Comparison of ENCODE assay signal across 7 cellular contexts in the genomic region with DNA sequence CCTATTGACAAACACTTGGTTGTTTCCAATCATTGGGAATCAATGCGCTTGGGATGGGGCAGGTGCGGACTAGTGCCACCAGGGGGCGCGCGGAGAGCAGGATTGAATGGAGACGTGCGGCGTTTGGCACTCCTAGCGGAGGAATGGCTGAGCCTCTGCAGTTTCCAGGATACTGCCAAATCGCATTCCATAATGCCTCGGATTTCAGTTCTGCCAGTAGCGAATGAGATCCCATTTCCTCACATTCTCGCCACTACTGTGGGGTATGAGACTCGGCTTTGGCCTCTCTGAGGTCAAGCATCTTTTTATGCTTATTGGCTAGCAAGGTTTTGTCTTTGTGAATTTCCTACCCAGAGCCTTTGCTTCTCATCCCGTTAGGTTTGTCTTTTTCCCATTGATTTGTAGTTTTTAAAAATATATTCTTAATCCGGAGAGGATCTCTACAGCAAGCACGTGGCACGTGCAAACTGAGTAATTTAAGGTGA. TPM values are rescaled to one million over a fixed set of nuclear protein-coding genes. Genes with fewer than 3 reads are reported as not detected.
DNase-seq lines count a peak whose midpoint lies in the region; ATAC-seq, FAIRE-seq and TF ChIP-seq lines count a peak whose summit lies in the region.

No MANE protein-coding gene starts in this region.

- H3K36me3 ChIP-seq in effector memory CD4-positive, alpha-beta T cell (ENCODE audit: control insufficient read depth, insufficient read depth, low read length): no peaks in the 10 kb centered on the region

- peak; percentile 74 for FAIRE-seq in GM12891 (lab: Jason Lieb, UNC)

- H3K27me3 ChIP-seq in effector memory CD4-positive, alpha-beta T cell (replicated peaks; ENCODE audit: control insufficient read depth, insufficient read depth, low read length, poor library complexity, severe bottlenecking): no peaks in the 10 kb centered on the region

- no peak overlapping the region for H3K4me3 ChIP-seq in effector memory CD4-positive, alpha-beta T cell (ENCODE audit: insufficient read depth, low read depth, low read length, poor library complexity, severe bottlenecking)

- H3K4me1 ChIP-seq in effector memory CD4-positive, alpha-beta T cell (ENCODE audit: control insufficient read depth, insufficient read depth, low read length, poor library complexity, severe bottlenecking): no peaks in the 10 kb centered on the region

- H3K9me3 ChIP-seq in effector memory CD4-positive, alpha-beta T cell (ENCODE audit: control insufficient read depth, low read length): no peaks in the 10 kb centered on the region

- DNase-seq in GM12891 (ENCODE audit: insufficient read length, low spot score): no peak
- DNase-seq in NCI-H460 (ENCODE audit: extremely low read depth, low read depth): peak; percentile 66
- DNase-seq in activated CD8-positive, alpha-beta memory T cell treated with anti-CD3 and anti-CD28 coated beads for 48 hours (ENCODE audit: low read depth in 2 of 3, low spot score in 2 of 3): peak; percentile 34 to 81 (median 59)
- peak; percentile 63 to 75 (median 68) for DNase-seq in effector memory CD4-positive, alpha-beta T cell
- DNase-seq in mesenteric fat pad (ENCODE audit: low spot score): peak; percentile 93
- DNase-seq in stimulated activated CD8-positive, alpha-beta memory T cell treated with anti-CD3 and anti-CD28 coated beads, Interleukin-4, amount 100 ng/mL, for 24 hours (ENCODE audit: low read depth): peak; percentile 64

- H3K27ac ChIP-seq in effector memory CD4-positive, alpha-beta T cell (ENCODE audit: insufficient read depth, low read length, poor library complexity, severe bottlenecking): no peak overlapping the region

- no peak for TF ChIP-seq POLR2A in GM12891 (IDR thresholded peaks at IDR 0.05; ENCODE audit: low read depth, low read length)

- peak; percentile 84 for ATAC-seq in HG02885 (IDR thresholded peaks at IDR 0.05; ENCODE audit: poor library complexity, unreplicated experiment)

TF ChIP-seq in GM12891, 5 proteins besides CTCF, POLR2A, EP300 and RAD21:
- TF ChIP-seq PAX5 (IDR thresholded peaks at IDR 0.05; ENCODE audit: insufficient read depth, low read length, severe bottlenecking) (no peak), TAF1 (IDR thresholded peaks at IDR 0.05; ENCODE audit: low read depth, low read length) (no peak), POLR2AphosphoS5 (IDR thresholded peaks at IDR 0.05; ENCODE audit: low read depth, low read length) (no peak), SPI1 (IDR thresholded peaks at IDR 0.05; ENCODE audit: low read depth, low read length) (no peak), POU2F2 (IDR thresholded peaks at IDR 0.05; ENCODE audit: low read depth, low read length) (no peak)

RNA-seq across cellular contexts. Expression of gene CLDN34, which starts 28.7 kb away (rescaled TPM):
- not detected for polyA plus RNA-seq in GM12891 (2012; ENCODE audit: low read depth, missing spikeins)
- not detected in 2 replicates for total RNA-seq in NCI-H460 (2014; rRNA removed; shearing (Covaris generic))
- polyA plus RNA-seq in NCI-H460 (2014; cell fraction: nucleus; rRNA removed): not detected in 2 replicates
- total RNA-seq in mesenteric fat pad: not detected
